In genomic region chr4:16213107-16213506, GRCh38 we compare ENCODE assay signal across 2 cellular contexts.
TF ChIP-seq lines count a peak whose summit lies in the region.

No MANE protein-coding gene starts in this region.

TF ChIP-seq in IMR-90, 13 proteins besides CTCF, POLR2A, EP300 and RAD21:
- TF ChIP-seq SMC3 (IDR thresholded peaks at IDR 0.05; ENCODE audit: low read depth, low read length) (no peak), MAFK (IDR thresholded peaks at IDR 0.05; ENCODE audit: low read depth, low read length) (no peak), NFE2L2 (IDR thresholded peaks at IDR 0.05; ENCODE audit: low read depth, low read length) (no peak), MAZ (IDR thresholded peaks at IDR 0.05; ENCODE audit: borderline replicate concordance, low read depth, low read length) (no peak), USF2 (IDR thresholded peaks at IDR 0.05; ENCODE audit: low read depth, low read length) (no peak), CEBPB (IDR thresholded peaks at IDR 0.05; ENCODE audit: low read depth, low read length) (peak; percentile 28; the same call in 1 of the 2 replicates), BHLHE40 (IDR thresholded peaks at IDR 0.05; ENCODE audit: low read depth, low read length) (peak; percentile 76; the same call in 1 of the 2 replicates)

TF ChIP-seq in SK-N-SH treated with all-trans-retinoic acid at 6 μM for 48 hours, 23 proteins besides CTCF, POLR2A, EP300 and RAD21:
- TF ChIP-seq RARB (CRISPR knock-in tag; IDR thresholded peaks at IDR 0.05) (no peak), ZFP30 (CRISPR knock-in tag; IDR thresholded peaks at IDR 0.05) (no peak), TOX (CRISPR knock-in tag; IDR thresholded peaks at IDR 0.05; ENCODE audit: borderline replicate concordance) (no peak), ZNF8 (CRISPR knock-in tag; IDR thresholded peaks at IDR 0.05) (no peak), ISL1 (CRISPR knock-in tag; IDR thresholded peaks at IDR 0.05) (no peak), PPARA (CRISPR knock-in tag; IDR thresholded peaks at IDR 0.05; ENCODE audit: borderline replicate concordance) (no peak), OSR1 (CRISPR knock-in tag; IDR thresholded peaks at IDR 0.05) (no peak), ZC3H10 (CRISPR knock-in tag; IDR thresholded peaks at IDR 0.05) (no peak), SNAI2 (CRISPR knock-in tag; IDR thresholded peaks at IDR 0.05) (no peak), ZNF565 (CRISPR knock-in tag; conservative IDR thresholded peaks at IDR 0.05; ENCODE audit: low read depth) (no peak), ARNTL (CRISPR knock-in tag; IDR thresholded peaks at IDR 0.05; ENCODE audit: borderline replicate concordance, low read depth) (no peak)
